Comparison of ENCODE assay signal across 1 cellular context in genomic region chr9:126781717-126782388, GRCh38.
TF ChIP-seq lines count a peak whose summit lies in the region.

No MANE protein-coding gene starts in this region.

TF ChIP-seq in HepG2, 621 proteins besides CTCF, POLR2A, EP300 and RAD21 (continued from another document):
- TF ChIP-seq, protein P1, sequence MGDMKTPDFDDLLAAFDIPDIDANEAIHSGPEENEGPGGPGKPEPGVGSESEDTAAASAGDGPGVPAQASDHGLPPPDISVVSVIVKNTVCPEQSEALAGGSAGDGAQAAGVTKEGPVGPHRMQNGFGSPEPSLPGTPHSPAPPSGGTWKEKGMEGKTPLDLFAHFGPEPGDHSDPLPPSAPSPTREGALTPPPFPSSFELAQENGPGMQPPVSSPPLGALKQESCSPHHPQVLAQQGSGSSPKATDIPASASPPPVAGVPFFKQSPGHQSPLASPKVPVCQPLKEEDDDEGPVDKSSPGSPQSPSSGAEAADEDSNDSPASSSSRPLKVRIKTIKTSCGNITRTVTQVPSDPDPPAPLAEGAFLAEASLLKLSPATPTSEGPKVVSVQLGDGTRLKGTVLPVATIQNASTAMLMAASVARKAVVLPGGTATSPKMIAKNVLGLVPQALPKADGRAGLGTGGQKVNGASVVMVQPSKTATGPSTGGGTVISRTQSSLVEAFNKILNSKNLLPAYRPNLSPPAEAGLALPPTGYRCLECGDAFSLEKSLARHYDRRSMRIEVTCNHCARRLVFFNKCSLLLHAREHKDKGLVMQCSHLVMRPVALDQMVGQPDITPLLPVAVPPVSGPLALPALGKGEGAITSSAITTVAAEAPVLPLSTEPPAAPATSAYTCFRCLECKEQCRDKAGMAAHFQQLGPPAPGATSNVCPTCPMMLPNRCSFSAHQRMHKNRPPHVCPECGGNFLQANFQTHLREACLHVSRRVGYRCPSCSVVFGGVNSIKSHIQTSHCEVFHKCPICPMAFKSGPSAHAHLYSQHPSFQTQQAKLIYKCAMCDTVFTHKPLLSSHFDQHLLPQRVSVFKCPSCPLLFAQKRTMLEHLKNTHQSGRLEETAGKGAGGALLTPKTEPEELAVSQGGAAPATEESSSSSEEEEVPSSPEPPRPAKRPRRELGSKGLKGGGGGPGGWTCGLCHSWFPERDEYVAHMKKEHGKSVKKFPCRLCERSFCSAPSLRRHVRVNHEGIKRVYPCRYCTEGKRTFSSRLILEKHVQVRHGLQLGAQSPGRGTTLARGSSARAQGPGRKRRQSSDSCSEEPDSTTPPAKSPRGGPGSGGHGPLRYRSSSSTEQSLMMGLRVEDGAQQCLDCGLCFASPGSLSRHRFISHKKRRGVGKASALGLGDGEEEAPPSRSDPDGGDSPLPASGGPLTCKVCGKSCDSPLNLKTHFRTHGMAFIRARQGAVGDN (CRISPR knock-in tag; IDR thresholded peaks at IDR 0.05), result peak; percentile 42; the same call in 1 of the 2 replicates
- TF ChIP-seq POLR2AphosphoS5 (IDR thresholded peaks at IDR 0.05; ENCODE audit: low read depth, low read length), result no peak
- TF ChIP-seq, protein P2, sequence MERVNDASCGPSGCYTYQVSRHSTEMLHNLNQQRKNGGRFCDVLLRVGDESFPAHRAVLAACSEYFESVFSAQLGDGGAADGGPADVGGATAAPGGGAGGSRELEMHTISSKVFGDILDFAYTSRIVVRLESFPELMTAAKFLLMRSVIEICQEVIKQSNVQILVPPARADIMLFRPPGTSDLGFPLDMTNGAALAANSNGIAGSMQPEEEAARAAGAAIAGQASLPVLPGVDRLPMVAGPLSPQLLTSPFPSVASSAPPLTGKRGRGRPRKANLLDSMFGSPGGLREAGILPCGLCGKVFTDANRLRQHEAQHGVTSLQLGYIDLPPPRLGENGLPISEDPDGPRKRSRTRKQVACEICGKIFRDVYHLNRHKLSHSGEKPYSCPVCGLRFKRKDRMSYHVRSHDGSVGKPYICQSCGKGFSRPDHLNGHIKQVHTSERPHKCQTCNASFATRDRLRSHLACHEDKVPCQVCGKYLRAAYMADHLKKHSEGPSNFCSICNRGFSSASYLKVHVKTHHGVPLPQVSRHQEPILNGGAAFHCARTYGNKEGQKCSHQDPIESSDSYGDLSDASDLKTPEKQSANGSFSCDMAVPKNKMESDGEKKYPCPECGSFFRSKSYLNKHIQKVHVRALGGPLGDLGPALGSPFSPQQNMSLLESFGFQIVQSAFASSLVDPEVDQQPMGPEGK (CRISPR knock-in tag; IDR thresholded peaks at IDR 0.05), result peak; percentile 85
- no peak for TF ChIP-seq FOXA1 (IDR thresholded peaks at IDR 0.05)
- no peak for TF ChIP-seq FOXA1 (CRISPR knock-in tag; IDR thresholded peaks at IDR 0.05)
- TF ChIP-seq ZNF354B (CRISPR knock-in tag; IDR thresholded peaks at IDR 0.05), result no peak
- TF ChIP-seq MIER2 (CRISPR knock-in tag; IDR thresholded peaks at IDR 0.05), result no peak
- TF ChIP-seq ZBTB7A (CRISPR knock-in tag; IDR thresholded peaks at IDR 0.05), result no peak
- TF ChIP-seq ZFP91 (CRISPR knock-in tag; IDR thresholded peaks at IDR 0.05; ENCODE audit: borderline replicate concordance), result peak; percentile 20; the same call in 1 of the 2 replicates
- TF ChIP-seq SOX13 (IDR thresholded peaks at IDR 0.05), result no peak
- TF ChIP-seq SOX13 (CRISPR knock-in tag; conservative IDR thresholded peaks at IDR 0.05 in 1 of 2, IDR thresholded peaks at IDR 0.05 in 1 of 2), result no peak
- TF ChIP-seq TARDBP (CRISPR knock-in tag; IDR thresholded peaks at IDR 0.05), result no peak
- TF ChIP-seq, protein P3, sequence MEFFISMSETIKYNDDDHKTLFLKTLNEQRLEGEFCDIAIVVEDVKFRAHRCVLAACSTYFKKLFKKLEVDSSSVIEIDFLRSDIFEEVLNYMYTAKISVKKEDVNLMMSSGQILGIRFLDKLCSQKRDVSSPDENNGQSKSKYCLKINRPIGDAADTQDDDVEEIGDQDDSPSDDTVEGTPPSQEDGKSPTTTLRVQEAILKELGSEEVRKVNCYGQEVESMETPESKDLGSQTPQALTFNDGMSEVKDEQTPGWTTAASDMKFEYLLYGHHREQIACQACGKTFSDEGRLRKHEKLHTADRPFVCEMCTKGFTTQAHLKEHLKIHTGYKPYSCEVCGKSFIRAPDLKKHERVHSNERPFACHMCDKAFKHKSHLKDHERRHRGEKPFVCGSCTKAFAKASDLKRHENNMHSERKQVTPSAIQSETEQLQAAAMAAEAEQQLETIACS (CRISPR knock-in tag; IDR thresholded peaks at IDR 0.05), result no peak
- no peak for TF ChIP-seq ZNF296 (CRISPR knock-in tag; conservative IDR thresholded peaks at IDR 0.05)
- TF ChIP-seq SALL1 (CRISPR knock-in tag; IDR thresholded peaks at IDR 0.05), result 0 out of 2 replicates have a peak, but pooled peaks have one; percentile 11
- peak; percentile 36 for TF ChIP-seq XRCC5 (optimal IDR thresholded peaks at IDR 0.05; ENCODE audit: low read length)
- TF ChIP-seq ETV5 (CRISPR knock-in tag; IDR thresholded peaks at IDR 0.05; ENCODE audit: borderline replicate concordance), result no peak
- no peak for TF ChIP-seq PREB (CRISPR knock-in tag; IDR thresholded peaks at IDR 0.05)
- TF ChIP-seq, protein P4, sequence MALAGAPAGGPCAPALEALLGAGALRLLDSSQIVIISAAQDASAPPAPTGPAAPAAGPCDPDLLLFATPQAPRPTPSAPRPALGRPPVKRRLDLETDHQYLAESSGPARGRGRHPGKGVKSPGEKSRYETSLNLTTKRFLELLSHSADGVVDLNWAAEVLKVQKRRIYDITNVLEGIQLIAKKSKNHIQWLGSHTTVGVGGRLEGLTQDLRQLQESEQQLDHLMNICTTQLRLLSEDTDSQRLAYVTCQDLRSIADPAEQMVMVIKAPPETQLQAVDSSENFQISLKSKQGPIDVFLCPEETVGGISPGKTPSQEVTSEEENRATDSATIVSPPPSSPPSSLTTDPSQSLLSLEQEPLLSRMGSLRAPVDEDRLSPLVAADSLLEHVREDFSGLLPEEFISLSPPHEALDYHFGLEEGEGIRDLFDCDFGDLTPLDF (CRISPR knock-in tag; IDR thresholded peaks at IDR 0.05), result no peak
- no peak for TF ChIP-seq ELF4 (CRISPR knock-in tag; IDR thresholded peaks at IDR 0.05; ENCODE audit: borderline replicate concordance)
- TF ChIP-seq ADNP (CRISPR knock-in tag; IDR thresholded peaks at IDR 0.05), result no peak
- TF ChIP-seq NR2F1 (CRISPR knock-in tag; IDR thresholded peaks at IDR 0.05), result no peak
- no peak for TF ChIP-seq ZNF7 (CRISPR knock-in tag; IDR thresholded peaks at IDR 0.05)
- no peak for TF ChIP-seq ARHGAP35 (CRISPR knock-in tag; IDR thresholded peaks at IDR 0.05; ENCODE audit: borderline replicate concordance)
- TF ChIP-seq, protein P5, sequence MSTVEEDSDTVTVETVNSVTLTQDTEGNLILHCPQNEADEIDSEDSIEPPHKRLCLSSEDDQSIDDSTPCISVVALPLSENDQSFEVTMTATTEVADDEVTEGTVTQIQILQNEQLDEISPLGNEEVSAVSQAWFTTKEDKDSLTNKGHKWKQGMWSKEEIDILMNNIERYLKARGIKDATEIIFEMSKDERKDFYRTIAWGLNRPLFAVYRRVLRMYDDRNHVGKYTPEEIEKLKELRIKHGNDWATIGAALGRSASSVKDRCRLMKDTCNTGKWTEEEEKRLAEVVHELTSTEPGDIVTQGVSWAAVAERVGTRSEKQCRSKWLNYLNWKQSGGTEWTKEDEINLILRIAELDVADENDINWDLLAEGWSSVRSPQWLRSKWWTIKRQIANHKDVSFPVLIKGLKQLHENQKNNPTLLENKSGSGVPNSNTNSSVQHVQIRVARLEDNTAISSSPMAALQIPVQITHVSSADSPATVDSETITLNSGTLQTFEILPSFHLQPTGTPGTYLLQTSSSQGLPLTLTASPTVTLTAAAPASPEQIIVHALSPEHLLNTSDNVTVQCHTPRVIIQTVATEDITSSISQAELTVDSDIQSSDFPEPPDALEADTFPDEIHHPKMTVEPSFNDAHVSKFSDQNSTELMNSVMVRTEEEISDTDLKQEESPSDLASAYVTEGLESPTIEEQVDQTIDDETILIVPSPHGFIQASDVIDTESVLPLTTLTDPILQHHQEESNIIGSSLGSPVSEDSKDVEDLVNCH (CRISPR knock-in tag; IDR thresholded peaks at IDR 0.05), result no peak
- TF ChIP-seq ZNF580 (CRISPR knock-in tag; IDR thresholded peaks at IDR 0.05; ENCODE audit: borderline replicate concordance, low read depth), result 0 out of 2 replicates have a peak, but pooled peaks have one; percentile 46
- peak; percentile 41; the same call in 1 of the 2 replicates for TF ChIP-seq SMC3 (IDR thresholded peaks at IDR 0.05; ENCODE audit: low read length)
- TF ChIP-seq ERF (CRISPR knock-in tag; IDR thresholded peaks at IDR 0.05), result 0 out of 2 replicates have a peak, but pooled peaks have one; percentile 45
- no peak for TF ChIP-seq TFE3 (CRISPR knock-in tag; IDR thresholded peaks at IDR 0.05)
